8 cellular contexts compared by ENCODE assay signal in genomic region chr9:122346478-122347347, GRCh38. TPM values are rescaled to one million over a fixed set of nuclear protein-coding genes. Genes with fewer than 3 reads are reported as not detected.
DNase-seq lines count a peak whose midpoint lies in the region; ATAC-seq and TF ChIP-seq lines count a peak whose summit lies in the region.

No MANE protein-coding gene starts in this region.

- H3K9me3 Mint-ChIP-seq in Caco-2 (ENCODE audit: unreplicated experiment) = no peaks in the 10 kb centered on the region

- no peak overlapping the region for H3K27ac Mint-ChIP-seq in Caco-2 (ENCODE audit: unreplicated experiment)

- intact Hi-C loops in Caco-2 (cut with micrococcal nuclease; ENCODE audit: unreplicated experiment) (no loop called here), body of pancreas (cut with DNase I) (no loop called here), spleen (cut with DNase I; ENCODE audit: low total_unique reads) (no loop called here)

- peak overlapping the region; percentile 76 for H3K4me3 Mint-ChIP-seq in Caco-2 (ENCODE audit: unreplicated experiment)

- no peaks in the 10 kb centered on the region for H3K79me2 ChIP-seq in KMS-11 (ENCODE audit: insufficient read depth, low read depth)

- POLR2A ChIA-PET in Caco-2 (lab: Charles Lee) = interaction anchor here (0.5 kb wide), 1 partner anchor 482 kb away, joined by 3 read pairs; no protein-coding TSS in a partner anchor

- peak; percentile 67 for ATAC-seq in body of pancreas
- ATAC-seq in activated CD4-positive, CD25-positive, alpha-beta regulatory T cell treated with anti-CD3 and anti-CD28 coated beads, Interleukin-2, amount 50 U/mL, for 24 hours = no peak

- DNase-seq in Caco-2 (peak in 1 of 2 experiments; percentile 32), body of pancreas (peak; percentile 22 to 48 (median 32)), iris pigment epithelial cell (ENCODE audit: low read depth) (peak; percentile 26), spleen (peak; percentile 84), NCI-H2029 (lab: John Stamatoyannopoulos, UW) (no peak), dedifferentiated amniotic fluid mesenchymal stem cell (ENCODE audit: extremely low spot score) (no peak)

- no peaks in the 10 kb centered on the region for H3K36me3 Mint-ChIP-seq in Caco-2 (ENCODE audit: insufficient read depth, unreplicated experiment)

- WGBS in body of pancreas, 2 donors = 10 to 20% methylated on average over 22 to 81 of the region's 90 CpGs
- WGBS in spleen, 5 donors = 11 to 57% (median 13%) methylated on average over 16 to 90 of the region's 90 CpGs

- TF ChIP-seq POLR2A in body of pancreas (IDR thresholded peaks at IDR 0.05) (no peak), spleen (IDR thresholded peaks at IDR 0.05) (no peak)

- CTCF ChIA-PET in Caco-2 (lab: Charles Lee) = interaction anchor here (6.4 kb wide), 1 partner anchor 249 kb away, joined by 93 read pairs; no protein-coding TSS in a partner anchor

- no peaks in the 10 kb centered on the region for H3K9me3 ChIP-seq in Caco-2
- no peaks in the 10 kb centered on the region for H3K9me3 ChIP-seq in body of pancreas
- no peaks in the 10 kb centered on the region for H3K9me3 ChIP-seq in spleen

- peaks cover 4% of the 10 kb centered on the region for H3K27me3 Mint-ChIP-seq in Caco-2 (ENCODE audit: insufficient read depth, unreplicated experiment)

- no peak overlapping the region for H3K9ac ChIP-seq in KMS-11

- peak overlapping the region; percentile 51 for H3K4me3 ChIP-seq in Caco-2 (ENCODE audit: low read depth, low read length)
- no peak overlapping the region for H3K4me3 ChIP-seq in KMS-11 (IDR thresholded peaks at IDR 0.05; ENCODE audit: insufficient read depth, low read depth, low read length)
- H3K4me3 ChIP-seq in body of pancreas = peak overlapping the region in 1 of 2 donors; percentile 8
- peak overlapping the region; percentile 20 to 70 (median 38) for H3K4me3 ChIP-seq in spleen

- H2AFZ ChIP-seq in KMS-11 (ENCODE audit: low read depth) = peak overlapping the region; percentile 44; the same call in 1 of the 2 replicates

- BruUV-seq in Caco-2 (replicated peaks; lab: Mats Ljungman, UMichigan) = no TSS peak

- H3K36me3 ChIP-seq in Caco-2 (ENCODE audit: control insufficient read depth, insufficient read depth, low read length) (no peaks in the 10 kb centered on the region), KMS-11 (ENCODE audit: insufficient read depth) (no peaks in the 10 kb centered on the region), body of pancreas (replicated peaks in 1 of 2; ENCODE audit: insufficient read depth in 1 of 2, low read depth in 2 of 2) (no peaks in the 10 kb centered on the region), spleen (no peaks in the 10 kb centered on the region)

- H3K27me3 ChIP-seq in Caco-2 (replicated peaks; ENCODE audit: control insufficient read depth, insufficient read depth, low read length) (no peaks in the 10 kb centered on the region), KMS-11 (ENCODE audit: insufficient read depth, low read depth) (no peaks in the 10 kb centered on the region; the same call in 1 of the 2 replicates), body of pancreas (peaks cover 0 to 5% of the 10 kb centered on the region in 2 donors), spleen (replicated peaks in 1 of 7) (peaks cover 0 to 34% (median 7%) of the 10 kb centered on the region in 7 donors)

- no peak overlapping the region for H3K4me2 ChIP-seq in KMS-11

- H4K20me1 ChIP-seq in KMS-11 (ENCODE audit: insufficient read depth) = no peaks in the 10 kb centered on the region

- peaks cover 6% of the 10 kb centered on the region for H3K4me1 Mint-ChIP-seq in Caco-2 (ENCODE audit: low read depth, unreplicated experiment)

- TF ChIP-seq CTCF in Caco-2 (IDR thresholded peaks at IDR 0.05; ENCODE audit: insufficient read depth in 1 of 2, low read depth in 1 of 2, low read length in 1 of 2, severe bottlenecking in 1 of 2, unreplicated experiment in 1 of 2) (no peak), KMS-11 (conservative IDR thresholded peaks at IDR 0.05; ENCODE audit: low read depth, low read length) (no peak), body of pancreas (IDR thresholded peaks at IDR 0.05) (no peak), spleen (IDR thresholded peaks at IDR 0.05 in 8 of 11, conservative IDR thresholded peaks at IDR 0.05 in 3 of 11) (peak in 2 of 11 experiments; percentile 7 to 9)

- no peak overlapping the region for H3K27ac ChIP-seq in KMS-11
- peak overlapping the region in 2 of 4 donors; percentile 19 to 49 for H3K27ac ChIP-seq in body of pancreas
- peak overlapping the region in 7 of 8 donors; percentile 29 to 77 (median 70) for H3K27ac ChIP-seq in spleen

- H3K4me1 ChIP-seq in Caco-2 (no peaks in the 10 kb centered on the region; the same call in 1 of the 2 replicates), KMS-11 (ENCODE audit: low read depth, poor library complexity, severe bottlenecking) (no peaks in the 10 kb centered on the region), body of pancreas (peaks cover 15% of the 10 kb centered on the region), spleen (peaks cover 3 to 41% (median 23%) of the 10 kb centered on the region in 6 donors)

RNA-seq across cellular contexts. Expression of gene PTGS1, which starts 24.1 kb away (rescaled TPM):
- total RNA-seq in Caco-2 (2022) = 0.19 and 0.29 TPM in 2 replicates
- 1 to 10 TPM; 2.1 to 3.0 TPM for total RNA-seq in body of pancreas
- total RNA-seq in spleen = 10 to 100 TPM; 13.6 to 18.6 (median 15.3) TPM
- polyA plus RNA-seq in spleen = 1 to 10 TPM; 2.8 to 5.9 (median 4.9) TPM

Comparison
In these comparisons a context has a peak if more than half of its experiments do, and no peak if none do; other contexts are left out.
1. DNase-seq: peak in body of pancreas (4 of 4), iris pigment epithelial cell (single experiment) and spleen (single experiment); none in NCI-H2029 (single experiment) and dedifferentiated amniotic fluid mesenchymal stem cell (single experiment).